In the genomic region with DNA sequence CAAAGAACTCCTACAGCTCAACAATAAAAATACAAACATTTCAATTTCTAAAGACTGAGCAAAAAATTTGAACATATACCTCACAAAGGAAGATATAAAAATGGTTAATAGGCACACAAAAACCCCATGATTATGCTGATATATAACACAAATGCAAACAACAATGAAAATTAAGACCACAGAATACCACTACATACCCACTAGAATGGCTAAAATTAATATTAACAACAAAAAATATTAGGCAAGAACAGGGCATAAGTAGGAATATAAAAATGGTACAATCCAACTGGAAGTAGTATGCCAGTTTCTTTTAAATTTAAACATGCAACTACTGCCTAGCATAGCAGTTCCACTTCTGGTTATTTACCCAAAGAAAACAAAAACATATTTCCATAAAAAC, we compare ENCODE assay signal across 1 cellular context.
A peak's percentile ranks its signal among the peaks of the same experiment; 100 is the strongest.
TF ChIP-seq lines count a peak whose summit lies in the region.

No MANE protein-coding gene starts in this region.

TF ChIP-seq in HEK293, 187 proteins besides CTCF, POLR2A, EP300 and RAD21 (continued from another document):
- TF ChIP-seq, protein P1, sequence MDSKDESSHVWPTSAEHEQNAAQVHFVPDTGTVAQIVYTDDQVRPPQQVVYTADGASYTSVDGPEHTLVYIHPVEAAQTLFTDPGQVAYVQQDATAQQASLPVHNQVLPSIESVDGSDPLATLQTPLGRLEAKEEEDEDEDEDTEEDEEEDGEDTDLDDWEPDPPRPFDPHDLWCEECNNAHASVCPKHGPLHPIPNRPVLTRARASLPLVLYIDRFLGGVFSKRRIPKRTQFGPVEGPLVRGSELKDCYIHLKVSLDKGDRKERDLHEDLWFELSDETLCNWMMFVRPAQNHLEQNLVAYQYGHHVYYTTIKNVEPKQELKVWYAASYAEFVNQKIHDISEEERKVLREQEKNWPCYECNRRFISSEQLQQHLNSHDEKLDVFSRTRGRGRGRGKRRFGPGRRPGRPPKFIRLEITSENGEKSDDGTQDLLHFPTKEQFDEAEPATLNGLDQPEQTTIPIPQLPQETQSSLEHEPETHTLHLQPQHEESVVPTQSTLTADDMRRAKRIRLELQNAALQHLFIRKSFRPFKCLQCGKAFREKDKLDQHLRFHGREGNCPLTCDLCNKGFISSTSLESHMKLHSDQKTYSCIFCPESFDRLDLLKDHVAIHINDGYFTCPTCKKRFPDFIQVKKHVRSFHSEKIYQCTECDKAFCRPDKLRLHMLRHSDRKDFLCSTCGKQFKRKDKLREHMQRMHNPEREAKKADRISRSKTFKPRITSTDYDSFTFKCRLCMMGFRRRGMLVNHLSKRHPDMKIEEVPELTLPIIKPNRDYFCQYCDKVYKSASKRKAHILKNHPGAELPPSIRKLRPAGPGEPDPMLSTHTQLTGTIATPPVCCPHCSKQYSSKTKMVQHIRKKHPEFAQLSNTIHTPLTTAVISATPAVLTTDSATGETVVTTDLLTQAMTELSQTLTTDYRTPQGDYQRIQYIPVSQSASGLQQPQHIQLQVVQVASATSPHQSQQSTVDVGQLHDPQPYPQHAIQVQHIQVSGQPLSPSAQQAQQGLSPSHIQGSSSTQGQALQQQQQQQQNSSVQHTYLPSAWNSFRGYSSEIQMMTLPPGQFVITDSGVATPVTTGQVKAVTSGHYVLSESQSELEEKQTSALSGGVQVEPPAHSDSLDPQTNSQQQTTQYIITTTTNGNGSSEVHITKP (tag by site-specific recombination; IDR thresholded peaks at IDR 0.05), result peak; percentile 56; the same call in 1 of the 2 replicates
